Comparison of ENCODE assay signal across 11 cellular contexts in genomic region chr3:69143605-69144004, GRCh38. TPM values are rescaled to one million over a fixed set of nuclear protein-coding genes. Genes with fewer than 3 reads are reported as not detected.
DNase-seq lines count a peak whose midpoint lies in the region; ATAC-seq, FAIRE-seq and TF ChIP-seq lines count a peak whose summit lies in the region.
"Had no signal": no experiment of that assay in that cellular context is flagged by ENCODE, and none has a peak within 500 bp of the region (broad histone marks: within the 10 kb centered on the region; RNA-seq: fewer than 3 reads in every experiment).

No MANE protein-coding gene starts in this region.

- H2AFZ ChIP-seq in PC-3 (ENCODE audit: low read length) = no peak overlapping the region

- no peak for TF ChIP-seq POLR2A in A549 (IDR thresholded peaks at IDR 0.05; ENCODE audit: low read length)

- H3K4me2 ChIP-seq in A549 (peak overlapping the region; percentile 34; the same call in 1 of the 3 replicates), PC-3 (ENCODE audit: low read length) (no peak overlapping the region)

- no peak for FAIRE-seq in A549 (lab: Jason Lieb, UNC)
- FAIRE-seq: endometrium had no signal

- POLR2A ChIA-PET in A549 (lab: Yijun Ruan, JAX) = no interaction called here
- POLR2A ChIA-PET in PC-3 (lab: Charles Lee; ENCODE audit: unreplicated experiment) = no interaction called here

- H3K27me3 ChIP-seq in PC-3 (ENCODE audit: low read length) (no peaks in the 10 kb centered on the region), left ventricle myocardium inferior (ENCODE audit: low read depth) (no peaks in the 10 kb centered on the region)

- DNase-seq in A549 (ENCODE audit: low read depth in 1 of 2, low spot score in 1 of 2) = peak in 1 of 2 experiments; percentile 31
- peak; percentile 67 for DNase-seq in HT1080 (ENCODE audit: low read depth)
- DNase-seq in PC-3 = peak; percentile 36
- DNase-seq in epithelial cell of prostate (ENCODE audit: low read depth, low spot score) = peak; percentile 22
- DNase-seq in NCI-H1048 (lab: John Stamatoyannopoulos, UW) = no peak
- no peak for DNase-seq in NCI-H524 treated with DMSO at 0.1 percent for 48 hours (lab: John Stamatoyannopoulos, UW)
- DNase-seq in left ventricle myocardium inferior = no peak
- no peak for DNase-seq in COLO829 (ENCODE audit: low spot score)
- DNase-seq: tibial artery, WERI-Rb-1 had no signal

- ATAC-seq in A549 (0 out of 6 replicates have a peak, but pooled peaks of 1 of the 2 experiments have one; percentile 39), PC-3 (peak; percentile 37; the same call in 1 of the 2 replicates)

- no peak overlapping the region for H3K9ac ChIP-seq in PC-3 (ENCODE audit: low read length)

- H3K9me2 ChIP-seq in PC-3 (replicated peaks; ENCODE audit: low read length) = no peaks in the 10 kb centered on the region

- H3K36me3 ChIP-seq in PC-3 (ENCODE audit: low read depth, low read length) (no peaks in the 10 kb centered on the region), left ventricle myocardium inferior (no peaks in the 10 kb centered on the region)
- H3K36me3 ChIP-seq: tibial artery, WERI-Rb-1 had no signal

- peak overlapping the region; percentile 48 to 60; a peak in 3 of 6 replicates for H3K27ac ChIP-seq in A549
- H3K27ac ChIP-seq in PC-3 (ENCODE audit: low read length) = no peak overlapping the region
- H3K27ac ChIP-seq in epithelial cell of prostate = peak overlapping the region; percentile 48
- no peak overlapping the region for H3K27ac ChIP-seq in left ventricle myocardium inferior (replicated peaks)
- H3K27ac ChIP-seq: tibial artery, WERI-Rb-1 had no signal

- TF ChIP-seq CTCF in A549 (IDR thresholded peaks at IDR 0.05) (no peak), PC-3 (conservative IDR thresholded peaks at IDR 0.05; ENCODE audit: low read depth, low read length) (no peak), left ventricle myocardium inferior (IDR thresholded peaks at IDR 0.05; ENCODE audit: borderline replicate concordance) (no peak)

- H3K4me1 ChIP-seq in A549 (peaks cover 6% of the 10 kb centered on the region; the same call in 2 of the 3 replicates), PC-3 (ENCODE audit: insufficient read depth, low read length) (no peaks in the 10 kb centered on the region), left ventricle myocardium inferior (peaks cover 4% of the 10 kb centered on the region)
- H3K4me1 ChIP-seq: tibial artery had no signal

- intact Hi-C loops in PC-3 (cut with micrococcal nuclease) (no loop called here), left ventricle myocardium inferior (cut with micrococcal nuclease) (no loop called here)

- H3F3A ChIP-seq in PC-3 (ENCODE audit: low read length, unreplicated experiment) = no peaks in the 10 kb centered on the region

- 62% methylated on average over 3 of the region's 3 CpGs for WGBS in A549 (ENCODE audit: missing lambda C conversion rate)

- no peaks in the 10 kb centered on the region for H3K79me2 ChIP-seq in PC-3 (ENCODE audit: low read length)

- BruUV-seq in PC-3 (replicated peaks; lab: Mats Ljungman, UMichigan) = no TSS peak

- H3K4me3 ChIP-seq in A549 (no peak overlapping the region), PC-3 (ENCODE audit: low read length) (no peak overlapping the region), left ventricle myocardium inferior (no peak overlapping the region)
- H3K4me3 ChIP-seq: tibial artery had no signal

- TF ChIP-seq EP300 in A549 (IDR thresholded peaks at IDR 0.05) = no peak

- CTCF ChIA-PET in A549 (lab: Yijun Ruan, JAX) = no interaction called here
- CTCF ChIA-PET in PC-3 (lab: Charles Lee) = no interaction called here

- no peaks in the 10 kb centered on the region for H4K20me1 ChIP-seq in PC-3 (ENCODE audit: low read length)

- no peak for TF ChIP-seq RAD21 in A549 (conservative IDR thresholded peaks at IDR 0.05 in 1 of 2, IDR thresholded peaks at IDR 0.05 in 1 of 2)

- H3K9me3 ChIP-seq in A549 (no peaks in the 10 kb centered on the region; the same call in 2 of the 3 replicates), PC-3 (ENCODE audit: low read length) (no peaks in the 10 kb centered on the region), left ventricle myocardium inferior (replicated peaks) (no peaks in the 10 kb centered on the region)
- H3K9me3 ChIP-seq: tibial artery had no signal

TF ChIP-seq in A549, 52 proteins besides CTCF, POLR2A, EP300 and RAD21:
- TF ChIP-seq NFE2L2 (conservative IDR thresholded peaks at IDR 0.05; ENCODE audit: low read length) = peak; percentile 19; the same call in 1 of the 2 replicates
- no peak for TF ChIP-seq NR3C1 (IDR thresholded peaks at IDR 0.05)

RNA-seq across cellular contexts. Expression of gene LMOD3, which starts 21.2 kb away (rescaled TPM):
- polyA plus RNA-seq in A549 (2011; rRNA removed) = not detected in 2 replicates
- polyA plus RNA-seq in A549 (2012; cell fraction: cytosol; rRNA removed) = not detected in 2 replicates
- polyA plus RNA-seq in A549 (2012; cell fraction: nucleus; rRNA removed) = not detected in 2 replicates
- polyA plus RNA-seq in A549 (2017; fragmentation: RNase III; extraction: RNeasy Plus Mini Kit Qiagen cat#74134 plus additional on column Dnase treatment) = not detected in 3 replicates
- polyA minus RNA-seq in A549 (2011; rRNA and poly(A)+ RNA removed) = not detected in 2 replicates
- total RNA-seq in HT1080 (2014; rRNA removed; shearing (Covaris generic)) = 0.19 TPM in 1 of 2 replicates, not detected in the other
- polyA plus RNA-seq in HT1080 (2015; cell fraction: cytosol; rRNA removed) = 0.01 and 0.07 TPM in 2 replicates
- polyA plus RNA-seq in HT1080 (2015; cell fraction: nucleus; rRNA removed) = not detected in 2 replicates
- total RNA-seq in PC-3 (2014; rRNA removed) = not detected in 2 replicates
- total RNA-seq in left ventricle myocardium inferior = 154 TPM

RNA-seq across cellular contexts. Expression of gene ARL6IP5, which starts 58.9 kb away (rescaled TPM):
- 86.6 and 109 TPM in 2 replicates for polyA plus RNA-seq in A549 (2011; rRNA removed)
- polyA plus RNA-seq in A549 (2012; cell fraction: cytosol; rRNA removed) = 31.8 and 36.1 TPM in 2 replicates
- polyA plus RNA-seq in A549 (2012; cell fraction: nucleus; rRNA removed) = 25.5 and 26.0 TPM in 2 replicates
- polyA plus RNA-seq in A549 (2017; fragmentation: RNase III; extraction: RNeasy Plus Mini Kit Qiagen cat#74134 plus additional on column Dnase treatment) = 73.8 to 78.7 TPM (median 76.9 TPM) in 3 replicates
- 50.4 and 67.8 TPM in 2 replicates for polyA minus RNA-seq in A549 (2011; rRNA and poly(A)+ RNA removed)
- total RNA-seq in HT1080 (2014; rRNA removed; shearing (Covaris generic)) = 30.1 and 43.5 TPM in 2 replicates
- 70.7 and 73.8 TPM in 2 replicates for polyA plus RNA-seq in HT1080 (2015; cell fraction: cytosol; rRNA removed)
- polyA plus RNA-seq in HT1080 (2015; cell fraction: nucleus; rRNA removed) = 46.9 and 53.4 TPM in 2 replicates
- 18.8 and 25.4 TPM in 2 replicates for total RNA-seq in PC-3 (2014; rRNA removed)
- 193 TPM for total RNA-seq in left ventricle myocardium inferior

Comparison
In these comparisons a context has a peak if more than half of its experiments do, and no peak if none do; other contexts are left out.
1. DNase-seq: peak in HT1080 (single experiment), PC-3 (single experiment) and epithelial cell of prostate (single experiment); none in NCI-H1048 (single experiment), NCI-H524 treated with DMSO at 0.1 percent for 48 hours (single experiment), left ventricle myocardium inferior (single experiment) and COLO829 (single experiment).
2. H3K27ac ChIP-seq: peak in A549 (2 of 2) and epithelial cell of prostate (single experiment); none in PC-3 (single experiment) and left ventricle myocardium inferior (single experiment).
3. RNA of gene LMOD3, which starts 21.2 kb away (total RNA-seq): 154 TPM in left ventricle myocardium inferior (single experiment); 0.19 TPM in HT1080 and not detected in PC-3; every median in the first group is over 100 times any median in the second.